Comparison of ENCODE assay signal across 1 cellular context in the genomic region with DNA sequence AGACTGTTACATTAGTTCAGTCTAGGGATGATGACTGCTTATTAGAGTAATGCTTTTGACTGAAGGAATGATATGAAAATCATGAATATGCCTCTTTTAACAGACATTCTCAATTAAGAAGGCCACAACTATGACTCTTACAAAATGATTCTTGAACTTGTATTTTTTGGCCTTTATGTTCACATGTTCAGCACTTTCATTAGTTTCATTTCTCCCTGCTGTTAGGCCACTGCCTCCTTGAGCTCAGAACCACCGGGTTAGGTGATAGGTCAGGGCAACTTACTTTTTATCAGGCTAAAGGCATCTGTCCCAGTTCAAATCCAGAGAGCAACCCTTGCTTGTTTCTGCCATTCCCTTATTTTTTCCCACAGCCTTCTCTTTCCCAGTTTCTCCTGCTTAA.
TF ChIP-seq lines count a peak whose summit lies in the region.

No MANE protein-coding gene starts in this region.

TF ChIP-seq in GM12878, 131 proteins besides CTCF, POLR2A, EP300 and RAD21:
- TF ChIP-seq, protein P1, sequence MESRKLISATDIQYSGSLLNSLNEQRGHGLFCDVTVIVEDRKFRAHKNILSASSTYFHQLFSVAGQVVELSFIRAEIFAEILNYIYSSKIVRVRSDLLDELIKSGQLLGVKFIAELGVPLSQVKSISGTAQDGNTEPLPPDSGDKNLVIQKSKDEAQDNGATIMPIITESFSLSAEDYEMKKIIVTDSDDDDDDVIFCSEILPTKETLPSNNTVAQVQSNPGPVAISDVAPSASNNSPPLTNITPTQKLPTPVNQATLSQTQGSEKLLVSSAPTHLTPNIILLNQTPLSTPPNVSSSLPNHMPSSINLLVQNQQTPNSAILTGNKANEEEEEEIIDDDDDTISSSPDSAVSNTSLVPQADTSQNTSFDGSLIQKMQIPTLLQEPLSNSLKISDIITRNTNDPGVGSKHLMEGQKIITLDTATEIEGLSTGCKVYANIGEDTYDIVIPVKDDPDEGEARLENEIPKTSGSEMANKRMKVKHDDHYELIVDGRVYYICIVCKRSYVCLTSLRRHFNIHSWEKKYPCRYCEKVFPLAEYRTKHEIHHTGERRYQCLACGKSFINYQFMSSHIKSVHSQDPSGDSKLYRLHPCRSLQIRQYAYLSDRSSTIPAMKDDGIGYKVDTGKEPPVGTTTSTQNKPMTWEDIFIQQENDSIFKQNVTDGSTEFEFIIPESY (IDR thresholded peaks at IDR 0.05), result no peak
- TF ChIP-seq CREB1 (IDR thresholded peaks at IDR 0.05; ENCODE audit: low read depth), result no peak
- TF ChIP-seq ZNF207 (IDR thresholded peaks at IDR 0.05; ENCODE audit: borderline replicate concordance), result no peak
- TF ChIP-seq BHLHE40 (IDR thresholded peaks at IDR 0.05; ENCODE audit: borderline replicate concordance in 1 of 2, low read depth in 2 of 2, low read length in 1 of 2), result no peak
- TF ChIP-seq MYC (IDR thresholded peaks at IDR 0.05; ENCODE audit: insufficient read depth, insufficient read length, insufficient replicate concordance, low read length, severe bottlenecking), result no peak
- TF ChIP-seq SMARCA5 (IDR thresholded peaks at IDR 0.05), result no peak
- TF ChIP-seq SMAD5 (IDR thresholded peaks at IDR 0.05; ENCODE audit: low read depth), result no peak
- no peak for TF ChIP-seq JUND (IDR thresholded peaks at IDR 0.05; ENCODE audit: low read depth, low read length)
- TF ChIP-seq HDGF (IDR thresholded peaks at IDR 0.05), result no peak
- TF ChIP-seq BCL11A (IDR thresholded peaks at IDR 0.05; ENCODE audit: low read depth, low read length), result no peak
- no peak for TF ChIP-seq TBL1XR1 (IDR thresholded peaks at IDR 0.05; ENCODE audit: low read depth, low read length)
- TF ChIP-seq, protein P2, sequence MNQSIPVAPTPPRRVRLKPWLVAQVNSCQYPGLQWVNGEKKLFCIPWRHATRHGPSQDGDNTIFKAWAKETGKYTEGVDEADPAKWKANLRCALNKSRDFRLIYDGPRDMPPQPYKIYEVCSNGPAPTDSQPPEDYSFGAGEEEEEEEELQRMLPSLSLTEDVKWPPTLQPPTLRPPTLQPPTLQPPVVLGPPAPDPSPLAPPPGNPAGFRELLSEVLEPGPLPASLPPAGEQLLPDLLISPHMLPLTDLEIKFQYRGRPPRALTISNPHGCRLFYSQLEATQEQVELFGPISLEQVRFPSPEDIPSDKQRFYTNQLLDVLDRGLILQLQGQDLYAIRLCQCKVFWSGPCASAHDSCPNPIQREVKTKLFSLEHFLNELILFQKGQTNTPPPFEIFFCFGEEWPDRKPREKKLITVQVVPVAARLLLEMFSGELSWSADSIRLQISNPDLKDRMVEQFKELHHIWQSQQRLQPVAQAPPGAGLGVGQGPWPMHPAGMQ (IDR thresholded peaks at IDR 0.05; ENCODE audit: borderline replicate concordance), result no peak
- TF ChIP-seq TCF12 (IDR thresholded peaks at IDR 0.05; ENCODE audit: low read depth, low read length), result no peak
- no peak for TF ChIP-seq NR2C1 (IDR thresholded peaks at IDR 0.05)
- TF ChIP-seq, protein P3, sequence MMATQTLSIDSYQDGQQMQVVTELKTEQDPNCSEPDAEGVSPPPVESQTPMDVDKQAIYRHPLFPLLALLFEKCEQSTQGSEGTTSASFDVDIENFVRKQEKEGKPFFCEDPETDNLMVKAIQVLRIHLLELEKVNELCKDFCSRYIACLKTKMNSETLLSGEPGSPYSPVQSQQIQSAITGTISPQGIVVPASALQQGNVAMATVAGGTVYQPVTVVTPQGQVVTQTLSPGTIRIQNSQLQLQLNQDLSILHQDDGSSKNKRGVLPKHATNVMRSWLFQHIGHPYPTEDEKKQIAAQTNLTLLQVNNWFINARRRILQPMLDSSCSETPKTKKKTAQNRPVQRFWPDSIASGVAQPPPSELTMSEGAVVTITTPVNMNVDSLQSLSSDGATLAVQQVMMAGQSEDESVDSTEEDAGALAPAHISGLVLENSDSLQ (IDR thresholded peaks at IDR 0.05), result no peak
